8 cellular contexts compared by ENCODE assay signal in genomic region chrX:10156199-10157031, GRCh38. TPM values are rescaled to one million over a fixed set of nuclear protein-coding genes. Genes with fewer than 3 reads are reported as not detected.
A peak's percentile ranks its signal among the peaks of the same experiment; 100 is the strongest.
DNase-seq lines count a peak whose midpoint lies in the region; ATAC-seq and TF ChIP-seq lines count a peak whose summit lies in the region.

CLCN4 (plus strand) TSS chrX:10156975; CDS start chrX:10185033, 28,058 bp downstream.

- H3K4me1 ChIP-seq in HUES48 (ENCODE audit: control insufficient read depth, insufficient read depth, low read length) (peaks cover 26% of the 10 kb centered on the region), SK-N-SH (ENCODE audit: control insufficient read depth in 1 of 2, insufficient read depth in 2 of 2, low read depth in 1 of 2, low read length in 1 of 2) (no peaks in the 10 kb centered on the region; a peak in 1 of 4 replicates), mononuclear cell (ENCODE audit: insufficient read depth, low read length) (peaks cover 13% of the 10 kb centered on the region), upper lobe of right lung (peaks cover 7% of the 10 kb centered on the region)

- peak within 1 kb of the TSS; percentile 71 for H3K27ac ChIP-seq in HUES48 (ENCODE audit: low read depth, low read length)
- H3K27ac ChIP-seq in SK-N-SH (ENCODE audit: low read depth in 2 of 2, low read length in 1 of 2) = no peak within 1 kb of the TSS
- peak within 1 kb of the TSS; percentile 74 for H3K27ac ChIP-seq in upper lobe of right lung

- H3K36me3 ChIP-seq in HUES48 (ENCODE audit: control insufficient read depth, insufficient read depth, low read length) = no peaks in the 10 kb centered on the region
- no peaks in the 10 kb centered on the region for H3K36me3 ChIP-seq in SK-N-SH (replicated peaks in 1 of 2; ENCODE audit: control insufficient read depth in 1 of 2, insufficient read depth in 2 of 2, low read length in 1 of 2)
- no peaks in the 10 kb centered on the region for H3K36me3 ChIP-seq in upper lobe of right lung

- no peaks in the 10 kb centered on the region for H3K36me3 Mint-ChIP-seq in activated T-cell treated with anti-CD3 and anti-CD28 coated beads, Interleukin-2, amount 50 U/mL, for 4 hours (ENCODE audit: insufficient read depth)
- H3K36me3 Mint-ChIP-seq in activated T-cell treated with anti-CD3 and anti-CD28 coated beads, Interleukin-2, amount 50 U/mL, for 24 hours (ENCODE audit: low read depth) = no peaks in the 10 kb centered on the region

- WGBS in SK-N-SH (ENCODE audit: low lambda C conversion rate) = 38% methylated on average over 16 of the region's 27 CpGs

- no peak for TF ChIP-seq RAD21 in SK-N-SH (IDR thresholded peaks at IDR 0.05; ENCODE audit: low read length)

- H3K79me2 ChIP-seq in SK-N-SH (ENCODE audit: insufficient read depth) = no peaks in the 10 kb centered on the region

- H3K9ac ChIP-seq in HUES48 (ENCODE audit: low read depth, low read length) = no peak within 1 kb of the TSS
- H3K9ac ChIP-seq in SK-N-SH = no peak within 1 kb of the TSS

- H3K27me3 Mint-ChIP-seq in activated T-cell treated with anti-CD3 and anti-CD28 coated beads, Interleukin-2, amount 50 U/mL, for 4 hours (ENCODE audit: low read depth) = peaks cover 37% of the 10 kb centered on the region
- peaks cover 90% of the 10 kb centered on the region for H3K27me3 Mint-ChIP-seq in activated T-cell treated with anti-CD3 and anti-CD28 coated beads, Interleukin-2, amount 50 U/mL, for 24 hours

- no peaks in the 10 kb centered on the region for H3F3A ChIP-seq in SK-N-SH (replicated peaks; ENCODE audit: insufficient read depth)

- intact Hi-C loops in upper lobe of right lung (cut with DNase I) = no loop called here

- no peaks in the 10 kb centered on the region for H3K9me3 Mint-ChIP-seq in activated T-cell treated with anti-CD3 and anti-CD28 coated beads, Interleukin-2, amount 50 U/mL, for 4 hours
- H3K9me3 Mint-ChIP-seq in activated T-cell treated with anti-CD3 and anti-CD28 coated beads, Interleukin-2, amount 50 U/mL, for 24 hours = no peaks in the 10 kb centered on the region

- no peak for TF ChIP-seq CTCF in SK-N-SH (IDR thresholded peaks at IDR 0.05)
- no peak for TF ChIP-seq CTCF in upper lobe of right lung (IDR thresholded peaks at IDR 0.05)

- H3K4me3 ChIP-seq in HUES48 (ENCODE audit: low read depth, low read length) (peak within 1 kb of the TSS; percentile 46), SK-N-SH (ENCODE audit: low read depth in 2 of 2, low read length in 1 of 2) (no peak within 1 kb of the TSS), mononuclear cell (ENCODE audit: low read length) (peak within 1 kb of the TSS; percentile 35), upper lobe of right lung (peak within 1 kb of the TSS; percentile 45)

- no peak within 1 kb of the TSS for H3K4me2 ChIP-seq in SK-N-SH

- no peaks in the 10 kb centered on the region for H3K9me3 ChIP-seq in HUES48 (ENCODE audit: control insufficient read depth, insufficient read depth, low read length)
- no peaks in the 10 kb centered on the region for H3K9me3 ChIP-seq in SK-N-SH
- H3K9me3 ChIP-seq in mononuclear cell (ENCODE audit: low read depth, low read length) = no peaks in the 10 kb centered on the region
- H3K9me3 ChIP-seq in upper lobe of right lung = no peaks in the 10 kb centered on the region

- no peaks in the 10 kb centered on the region for H3K9me2 ChIP-seq in SK-N-SH

- CTCF ChIA-PET in SK-N-SH (lab: Yijun Ruan, JAX) = interaction anchor here (0.7 kb wide), 1 partner anchor 37 kb away, joined by 3 read pairs; no protein-coding TSS in a partner anchor

- H2AFZ ChIP-seq in SK-N-SH (ENCODE audit: low read depth) = no peak within 1 kb of the TSS

- TF ChIP-seq EP300 in SK-N-SH (IDR thresholded peaks at IDR 0.05; ENCODE audit: borderline replicate concordance in 1 of 2, low read depth in 1 of 2, low read length in 1 of 2) = no peak

- no peak for ATAC-seq in activated T-cell treated with anti-CD3 and anti-CD28 coated beads, Interleukin-2, amount 50 U/mL, for 4 hours
- ATAC-seq in esophagus mucosa = peak; percentile 55
- ATAC-seq in upper lobe of right lung = peak; percentile 97
- no peak for ATAC-seq in GM21528 (IDR thresholded peaks at IDR 0.05; ENCODE audit: low FRiP score, unreplicated experiment)

- peaks cover 4% of the 10 kb centered on the region for H3K4me1 Mint-ChIP-seq in activated T-cell treated with anti-CD3 and anti-CD28 coated beads, Interleukin-2, amount 50 U/mL, for 4 hours (ENCODE audit: low read depth)
- peaks cover 6% of the 10 kb centered on the region for H3K4me1 Mint-ChIP-seq in activated T-cell treated with anti-CD3 and anti-CD28 coated beads, Interleukin-2, amount 50 U/mL, for 24 hours (ENCODE audit: low read depth)

- no peak for DNase-seq in activated T-cell treated with anti-CD3 and anti-CD28 coated beads, Interleukin-2, amount 50 U/mL, for 4 hours
- no peak for DNase-seq in activated T-cell treated with anti-CD3 and anti-CD28 coated beads, Interleukin-2, amount 50 U/mL, for 24 hours
- DNase-seq in SK-N-SH (peak; percentile 41), upper lobe of right lung (peak; percentile 87)

- POLR2A ChIA-PET in SK-N-SH (lab: Yijun Ruan, JAX) = no interaction called here

- peak within 1 kb of the TSS; percentile 19 for H3K4me3 Mint-ChIP-seq in activated T-cell treated with anti-CD3 and anti-CD28 coated beads, Interleukin-2, amount 50 U/mL, for 4 hours
- no peak within 1 kb of the TSS for H3K4me3 Mint-ChIP-seq in activated T-cell treated with anti-CD3 and anti-CD28 coated beads, Interleukin-2, amount 50 U/mL, for 24 hours

- H3K27me3 ChIP-seq in HUES48 (ENCODE audit: control insufficient read depth, insufficient read depth, low read length) = peaks cover 7% of the 10 kb centered on the region; the same call in 1 of the 2 replicates
- H3K27me3 ChIP-seq in SK-N-SH (ENCODE audit: insufficient read depth) = peaks cover 15% of the 10 kb centered on the region; the same call in 1 of the 2 replicates
- H3K27me3 ChIP-seq in mononuclear cell (ENCODE audit: insufficient read depth, low read length) = peaks cover 27% of the 10 kb centered on the region
- no peaks in the 10 kb centered on the region for H3K27me3 ChIP-seq in upper lobe of right lung

- no peaks in the 10 kb centered on the region for H4K20me1 ChIP-seq in SK-N-SH (ENCODE audit: insufficient read depth)

- H3K27ac Mint-ChIP-seq in activated T-cell treated with anti-CD3 and anti-CD28 coated beads, Interleukin-2, amount 50 U/mL, for 24 hours = no peak within 1 kb of the TSS

TF ChIP-seq in SK-N-SH, 30 proteins besides CTCF, POLR2A, EP300 and RAD21:
- TF ChIP-seq FOXM1 (IDR thresholded peaks at IDR 0.05; ENCODE audit: low read depth) = no peak
- TF ChIP-seq, protein P1, sequence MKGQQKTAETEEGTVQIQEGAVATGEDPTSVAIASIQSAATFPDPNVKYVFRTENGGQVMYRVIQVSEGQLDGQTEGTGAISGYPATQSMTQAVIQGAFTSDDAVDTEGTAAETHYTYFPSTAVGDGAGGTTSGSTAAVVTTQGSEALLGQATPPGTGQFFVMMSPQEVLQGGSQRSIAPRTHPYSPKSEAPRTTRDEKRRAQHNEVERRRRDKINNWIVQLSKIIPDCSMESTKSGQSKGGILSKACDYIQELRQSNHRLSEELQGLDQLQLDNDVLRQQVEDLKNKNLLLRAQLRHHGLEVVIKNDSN (IDR thresholded peaks at IDR 0.05; ENCODE audit: borderline replicate concordance, low read depth) = peak; percentile 43; the same call in 1 of the 2 replicates
- TF ChIP-seq, protein P2, sequence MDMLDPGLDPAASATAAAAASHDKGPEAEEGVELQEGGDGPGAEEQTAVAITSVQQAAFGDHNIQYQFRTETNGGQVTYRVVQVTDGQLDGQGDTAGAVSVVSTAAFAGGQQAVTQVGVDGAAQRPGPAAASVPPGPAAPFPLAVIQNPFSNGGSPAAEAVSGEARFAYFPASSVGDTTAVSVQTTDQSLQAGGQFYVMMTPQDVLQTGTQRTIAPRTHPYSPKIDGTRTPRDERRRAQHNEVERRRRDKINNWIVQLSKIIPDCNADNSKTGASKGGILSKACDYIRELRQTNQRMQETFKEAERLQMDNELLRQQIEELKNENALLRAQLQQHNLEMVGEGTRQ (IDR thresholded peaks at IDR 0.05; ENCODE audit: borderline replicate concordance, low read depth, low read length) = no peak
- no peak for TF ChIP-seq SMC3 (IDR thresholded peaks at IDR 0.05; ENCODE audit: low read depth, low read length)
- TF ChIP-seq RCOR1 (IDR thresholded peaks at IDR 0.05; ENCODE audit: low read length) = no peak
- no peak for TF ChIP-seq RXRA (IDR thresholded peaks at IDR 0.05; ENCODE audit: borderline replicate concordance, low read depth)

RNA-seq across cellular contexts. Expression of gene CLCN4, which starts in this region (rescaled TPM):
- total RNA-seq in activated T-cell treated with anti-CD3 and anti-CD28 coated beads, Interleukin-2, amount 50 U/mL, for 4 hours = under 1 TPM; 0.05 to 0.35 (median 0.08) TPM
- 1.1 and 1.5 TPM in 2 replicates for polyA plus RNA-seq in SK-N-SH (2012; rRNA removed)
- polyA plus RNA-seq in SK-N-SH (2012; cell fraction: cytosol; rRNA removed) = 0.76 and 1.2 TPM in 2 replicates
- 1.2 and 1.4 TPM in 2 replicates for polyA plus RNA-seq in SK-N-SH (2012; cell fraction: nucleus; rRNA removed)
- 0.84 TPM for total RNA-seq in esophagus mucosa
- 0.84 TPM for total RNA-seq in mononuclear cell
- total RNA-seq in upper lobe of right lung = 9.8 TPM

Comparison
In these comparisons a context has a peak if more than half of its experiments do, and no peak if none do; other contexts are left out.
1. Peak in ATAC-seq in esophagus mucosa; RNA of the gene not detected or under 1 TPM.
2. DNase-seq: peak in SK-N-SH (single experiment) and upper lobe of right lung (single experiment); none in activated T-cell treated with anti-CD3 and anti-CD28 coated beads, Interleukin-2, amount 50 U/mL, for 4 hours (single experiment) and activated T-cell treated with anti-CD3 and anti-CD28 coated beads, Interleukin-2, amount 50 U/mL, for 24 hours (single experiment).
3. H3K27ac ChIP-seq: peak in HUES48 (single experiment) and upper lobe of right lung (single experiment); none in SK-N-SH (0 of 2).
4. H3K4me3 ChIP-seq: peak in HUES48 (single experiment), mononuclear cell (single experiment) and upper lobe of right lung (single experiment); none in SK-N-SH (0 of 2).